17 cellular contexts compared by ENCODE assay signal in genomic region chr6:5583528-5583927, GRCh38.
A peak's percentile ranks its signal among the peaks of the same experiment; 100 is the strongest.
DNase-seq lines count a peak whose midpoint lies in the region; ATAC-seq, FAIRE-seq and TF ChIP-seq lines count a peak whose summit lies in the region.
"Had no signal": no experiment of that assay in that cellular context is flagged by ENCODE, and none has a peak within 500 bp of the region (broad histone marks: within the 10 kb centered on the region; RNA-seq: fewer than 3 reads in every experiment).

No MANE protein-coding gene starts in this region.

- in situ Hi-C loops in GM23248 (cut with MboI) (no loop called here), K562 (cut with MboI) (no loop called here)

- H3F3A ChIP-seq in GM23248 (ENCODE audit: insufficient read depth) (no peaks in the 10 kb centered on the region), OCI-LY1 (ENCODE audit: insufficient read depth, low read length) (no peaks in the 10 kb centered on the region)

- CTCF ChIA-PET in K562 (lab: Yijun Ruan, JAX; ENCODE audit: low intra/inter-chr PET ratio): no interaction called here

- TF ChIP-seq EP300 in K562 (IDR thresholded peaks at IDR 0.05; ENCODE audit: low read length): no peak

- H2AFZ ChIP-seq in GM23248 (no peak overlapping the region), OCI-LY1 (ENCODE audit: low read length) (no peak overlapping the region), K562 (ENCODE audit: low read depth, low read length) (no peak overlapping the region), osteoblast (ENCODE audit: low read length) (peak overlapping the region; percentile 80)

- H3K27me3 ChIP-seq in GM23248 (replicated peaks; ENCODE audit: insufficient read depth): no peaks in the 10 kb centered on the region
- H3K27me3 ChIP-seq in OCI-LY1 (ENCODE audit: insufficient read depth, low read length): no peaks in the 10 kb centered on the region
- no peaks in the 10 kb centered on the region for H3K27me3 ChIP-seq in K562 (ENCODE audit: control insufficient read depth in 2 of 2, insufficient read depth in 2 of 2, low read length in 2 of 2)
- no peaks in the 10 kb centered on the region for H3K27me3 ChIP-seq in osteoblast (ENCODE audit: insufficient read depth, low read length)
- H3K27me3 ChIP-seq: BLaER1 had no signal

- TF ChIP-seq RAD21 in K562 (CRISPR knock-in tag; conservative IDR thresholded peaks at IDR 0.05 in 1 of 2, IDR thresholded peaks at IDR 0.05 in 1 of 2): no peak

- H3K4me3 ChIP-seq in GM23248 (no peak overlapping the region), OCI-LY1 (ENCODE audit: low read depth, low read length, poor library complexity, severe bottlenecking) (no peak overlapping the region), K562 (no peak overlapping the region), osteoblast (ENCODE audit: insufficient read depth, low read length) (peak overlapping the region; percentile 39)
- H3K4me3 ChIP-seq: A549, BLaER1, GM12878 had no signal

- no peaks in the 10 kb centered on the region for H3K36me3 ChIP-seq in GM23248 (ENCODE audit: low read depth)
- no peaks in the 10 kb centered on the region for H3K36me3 ChIP-seq in OCI-LY1 (ENCODE audit: insufficient read depth, low read length)
- no peaks in the 10 kb centered on the region for H3K36me3 ChIP-seq in K562 (ENCODE audit: control insufficient read depth, insufficient read depth, low read length)
- H3K36me3 ChIP-seq in osteoblast (ENCODE audit: insufficient read depth, low read length): no peaks in the 10 kb centered on the region
- H3K36me3 ChIP-seq: BLaER1 had no signal

- intact Hi-C loops in K562 (cut with micrococcal nuclease): no loop called here

- ATAC-seq in K562: no peak
- ATAC-seq: A549, GM12878, HCT116 had no signal

- DNase-seq in GM23248: no peak
- no peak for DNase-seq in K562 (ENCODE audit: extremely low read depth in 1 of 4, low spot score in 3 of 4)
- no peak for DNase-seq in osteoblast (ENCODE audit: insufficient read length, low spot score, missing footprints)
- DNase-seq in COLO829 (ENCODE audit: low spot score): no peak
- no peak for DNase-seq in stimulated activated naive CD4-positive, alpha-beta T cell treated with Interleukin-2 at 50 U/mL for 16 hours (lab: John Stamatoyannopoulos, UW)
- DNase-seq in HuH-7.5 (ENCODE audit: low spot score): no peak
- DNase-seq: AML-193; CD8-positive, alpha-beta memory T cell; DMS 273 treated with DMSO at 0.1 percent for 48 hours; DMS79 had no signal

- WGBS in GM23248 (ENCODE audit: low coverage in 1 of 2, low lambda C conversion rate in 2 of 2, missing lambda C conversion rate in 2 of 2), 2 experiments: 37% methylated on average over 3 of the region's 3 CpGs
- 25% methylated on average over 3 of the region's 3 CpGs for WGBS in K562 (ENCODE audit: insufficient coverage, low coverage, missing lambda C conversion rate)

- TF ChIP-seq CTCF in OCI-LY1 (IDR thresholded peaks at IDR 0.05; ENCODE audit: low read length): no peak
- no peak for TF ChIP-seq CTCF in K562 (IDR thresholded peaks at IDR 0.05 in 2 of 3, conservative IDR thresholded peaks at IDR 0.05 in 1 of 3; ENCODE audit: insufficient read depth in 2 of 3, low read depth in 1 of 3, low read length in 3 of 3)
- TF ChIP-seq CTCF in osteoblast (IDR thresholded peaks at IDR 0.05; ENCODE audit: extremely low read depth, low read depth, low read length): no peak

- no peaks in the 10 kb centered on the region for H3K9me2 ChIP-seq in GM23248 (ENCODE audit: insufficient read depth)
- H3K9me2 ChIP-seq in OCI-LY1 (ENCODE audit: low read depth, low read length): no peaks in the 10 kb centered on the region

- H3K9me3 ChIP-seq in GM23248 (ENCODE audit: low read depth): no peaks in the 10 kb centered on the region
- 0 out of 2 replicates have a peak, but pooled peaks cover 4% of the 10 kb centered on the region for H3K9me3 ChIP-seq in OCI-LY1 (ENCODE audit: low read length)
- H3K9me3 ChIP-seq in K562 (replicated peaks; ENCODE audit: control insufficient read depth, insufficient read depth, low read depth, low read length): no peaks in the 10 kb centered on the region; the same call in 1 of the 2 replicates
- H3K9me3 ChIP-seq in osteoblast (ENCODE audit: low read depth, low read length): no peaks in the 10 kb centered on the region
- H3K9me3 ChIP-seq: A549, BLaER1 had no signal

- H3K27ac ChIP-seq in GM23248 (no peak overlapping the region), OCI-LY1 (ENCODE audit: low read depth, low read length, poor library complexity, severe bottlenecking) (peak overlapping the region; percentile 86), K562 (ENCODE audit: extremely low read depth, low read depth, low read length) (no peak overlapping the region), osteoblast (ENCODE audit: low read depth, low read length) (peak overlapping the region; percentile 70)
- H3K27ac ChIP-seq: BLaER1 had no signal

- peak overlapping the region; percentile 30 for H3K4me2 ChIP-seq in GM23248 (ENCODE audit: unreplicated experiment)
- H3K4me2 ChIP-seq in OCI-LY1 (ENCODE audit: low read length): no peak overlapping the region
- H3K4me2 ChIP-seq in K562 (ENCODE audit: insufficient read depth, low read length): no peak overlapping the region
- H3K4me2 ChIP-seq in osteoblast (ENCODE audit: insufficient read depth, low read length): peak overlapping the region; percentile 72
- H3K4me2 ChIP-seq: BLaER1 had no signal

- peaks cover 9% of the 10 kb centered on the region for H3K4me1 ChIP-seq in GM23248 (ENCODE audit: insufficient read depth)
- H3K4me1 ChIP-seq in OCI-LY1 (ENCODE audit: insufficient read depth, low read length, severe bottlenecking): peaks cover 30% of the 10 kb centered on the region
- no peaks in the 10 kb centered on the region for H3K4me1 ChIP-seq in K562 (replicated peaks in 1 of 2; ENCODE audit: control insufficient read depth in 2 of 2, insufficient read depth in 2 of 2, low read length in 2 of 2)
- peaks cover 12% of the 10 kb centered on the region for H3K4me1 ChIP-seq in osteoblast (ENCODE audit: insufficient read depth, low read length)

- H3K9me1 ChIP-seq in K562 (ENCODE audit: control insufficient read depth, insufficient read depth, low read length): no peaks in the 10 kb centered on the region

- H3K9ac ChIP-seq in GM23248 (no peak overlapping the region), OCI-LY1 (ENCODE audit: low read length) (no peak overlapping the region), K562 (ENCODE audit: insufficient read depth in 1 of 2, low read depth in 2 of 2, low read length in 2 of 2) (no peak overlapping the region)
- H3K9ac ChIP-seq: BLaER1 had no signal

- no peak for FAIRE-seq in K562 (lab: Jason Lieb, UNC)
- FAIRE-seq: A549, GM12878, GM18507, H54 had no signal

- no peaks in the 10 kb centered on the region for H3K79me2 ChIP-seq in GM23248 (ENCODE audit: insufficient read depth)
- H3K79me2 ChIP-seq in OCI-LY1 (ENCODE audit: insufficient read depth, low read length): no peaks in the 10 kb centered on the region
- no peaks in the 10 kb centered on the region for H3K79me2 ChIP-seq in K562 (ENCODE audit: control insufficient read depth, insufficient read depth, low read length)
- no peaks in the 10 kb centered on the region for H3K79me2 ChIP-seq in osteoblast (ENCODE audit: insufficient read depth, low read length)

- no TSS peak for BruUV-seq in K562 (replicated peaks; lab: Mats Ljungman, UMichigan)

- H4K20me1 ChIP-seq in GM23248 (ENCODE audit: insufficient read depth): no peaks in the 10 kb centered on the region
- no peaks in the 10 kb centered on the region for H4K20me1 ChIP-seq in OCI-LY1 (ENCODE audit: insufficient read depth, low read length)
- no peaks in the 10 kb centered on the region for H4K20me1 ChIP-seq in K562 (replicated peaks; ENCODE audit: control insufficient read depth, insufficient read depth, low read length)
- no peaks in the 10 kb centered on the region for H4K20me1 ChIP-seq in osteoblast (ENCODE audit: insufficient read depth, low read length)
- H4K20me1 ChIP-seq: BLaER1 had no signal

- no peak for TF ChIP-seq POLR2A in K562 (conservative IDR thresholded peaks at IDR 0.05)

- POLR2A ChIA-PET in K562 (lab: Yijun Ruan, JAX): interaction anchor here (1.2 kb wide), 1 partner anchor 19 kb away, joined by 3 read pairs; no protein-coding TSS in a partner anchor

TF ChIP-seq in K562, 482 proteins besides CTCF, POLR2A, EP300 and RAD21:
- TF ChIP-seq ZSCAN29 (IDR thresholded peaks at IDR 0.05) (no peak), ZBTB12 (CRISPR knock-in tag; IDR thresholded peaks at IDR 0.05) (no peak), ADNP (tag; IDR thresholded peaks at IDR 0.05) (peak; percentile 57; the same call in 1 of the 2 replicates), JUN (IDR thresholded peaks at IDR 0.05; ENCODE audit: borderline replicate concordance, low read depth, low read length) (no peak), JUN (CRISPR knock-in tag; IDR thresholded peaks at IDR 0.05; ENCODE audit: borderline replicate concordance) (no peak), ZNF77 (CRISPR knock-in tag; IDR thresholded peaks at IDR 0.05) (no peak), RBM25 (IDR thresholded peaks at IDR 0.05; ENCODE audit: low read depth, low read length, severe bottlenecking) (peak; percentile 91)
- TF ChIP-seq, protein P1, sequence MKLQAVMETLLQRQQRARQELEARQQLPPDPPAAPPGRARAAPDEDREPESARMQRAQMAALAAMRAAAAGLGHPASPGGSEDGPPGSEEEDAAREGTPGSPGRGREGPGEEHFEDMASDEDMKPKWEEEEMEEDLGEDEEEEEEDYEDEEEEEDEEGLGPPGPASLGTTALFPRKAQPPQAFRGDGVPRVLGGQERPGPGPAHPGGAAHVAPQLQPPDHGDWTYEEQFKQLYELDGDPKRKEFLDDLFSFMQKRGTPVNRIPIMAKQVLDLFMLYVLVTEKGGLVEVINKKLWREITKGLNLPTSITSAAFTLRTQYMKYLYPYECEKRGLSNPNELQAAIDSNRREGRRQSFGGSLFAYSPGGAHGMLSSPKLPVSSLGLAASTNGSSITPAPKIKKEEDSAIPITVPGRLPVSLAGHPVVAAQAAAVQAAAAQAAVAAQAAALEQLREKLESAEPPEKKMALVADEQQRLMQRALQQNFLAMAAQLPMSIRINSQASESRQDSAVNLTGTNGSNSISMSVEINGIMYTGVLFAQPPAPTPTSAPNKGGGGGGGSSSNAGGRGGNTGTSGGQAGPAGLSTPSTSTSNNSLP (IDR thresholded peaks at IDR 0.05; ENCODE audit: borderline replicate concordance, low read depth, low read length): no peak

Comparison
In these comparisons a context has a peak if more than half of its experiments do, and no peak if none do; other contexts are left out.
1. H3K27ac ChIP-seq: peak in OCI-LY1 (single experiment) and osteoblast (single experiment); none in GM23248 (single experiment) and K562 (single experiment).
2. H3K4me2 ChIP-seq: peak in GM23248 (single experiment) and osteoblast (single experiment); none in OCI-LY1 (single experiment) and K562 (single experiment).